In the genomic region with DNA sequence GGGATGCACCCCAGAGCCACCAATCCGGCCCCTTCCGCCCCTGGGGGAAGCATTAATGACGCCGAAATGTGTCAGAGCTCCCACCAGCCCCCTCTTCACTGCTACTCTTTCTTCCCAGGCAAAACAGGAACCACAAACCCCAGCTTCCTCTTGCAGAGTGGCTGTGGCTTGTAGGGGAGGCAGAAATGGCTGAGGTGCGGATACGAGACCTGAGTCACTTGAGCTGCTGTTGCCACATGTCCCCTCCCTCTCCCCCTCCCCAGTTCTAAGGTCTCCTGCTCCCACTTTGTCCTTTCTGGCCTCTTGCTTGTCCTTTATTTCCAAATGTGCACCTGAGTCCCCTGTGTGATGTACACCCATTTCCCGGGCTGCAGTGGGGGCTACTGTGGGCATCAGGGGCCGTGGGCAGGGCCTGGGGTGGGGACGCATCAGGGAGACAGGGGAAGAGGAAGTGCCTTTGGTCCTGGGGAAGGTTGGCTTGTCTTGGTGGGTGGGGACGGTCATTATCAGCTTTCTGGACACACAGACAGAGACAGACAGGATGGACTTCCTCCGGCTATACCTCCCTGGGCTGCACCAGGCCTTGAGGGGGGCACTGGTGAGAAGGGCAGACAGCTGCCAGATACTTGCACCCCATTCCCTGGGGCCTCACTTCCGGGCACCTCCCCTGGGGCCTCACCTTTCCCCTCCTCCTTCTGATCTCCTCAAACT, we compare ENCODE assay signal across 1 cellular context.
A peak's percentile ranks its signal among the peaks of the same experiment; 100 is the strongest.
TF ChIP-seq lines count a peak whose summit lies in the region.

A gene with protein sequence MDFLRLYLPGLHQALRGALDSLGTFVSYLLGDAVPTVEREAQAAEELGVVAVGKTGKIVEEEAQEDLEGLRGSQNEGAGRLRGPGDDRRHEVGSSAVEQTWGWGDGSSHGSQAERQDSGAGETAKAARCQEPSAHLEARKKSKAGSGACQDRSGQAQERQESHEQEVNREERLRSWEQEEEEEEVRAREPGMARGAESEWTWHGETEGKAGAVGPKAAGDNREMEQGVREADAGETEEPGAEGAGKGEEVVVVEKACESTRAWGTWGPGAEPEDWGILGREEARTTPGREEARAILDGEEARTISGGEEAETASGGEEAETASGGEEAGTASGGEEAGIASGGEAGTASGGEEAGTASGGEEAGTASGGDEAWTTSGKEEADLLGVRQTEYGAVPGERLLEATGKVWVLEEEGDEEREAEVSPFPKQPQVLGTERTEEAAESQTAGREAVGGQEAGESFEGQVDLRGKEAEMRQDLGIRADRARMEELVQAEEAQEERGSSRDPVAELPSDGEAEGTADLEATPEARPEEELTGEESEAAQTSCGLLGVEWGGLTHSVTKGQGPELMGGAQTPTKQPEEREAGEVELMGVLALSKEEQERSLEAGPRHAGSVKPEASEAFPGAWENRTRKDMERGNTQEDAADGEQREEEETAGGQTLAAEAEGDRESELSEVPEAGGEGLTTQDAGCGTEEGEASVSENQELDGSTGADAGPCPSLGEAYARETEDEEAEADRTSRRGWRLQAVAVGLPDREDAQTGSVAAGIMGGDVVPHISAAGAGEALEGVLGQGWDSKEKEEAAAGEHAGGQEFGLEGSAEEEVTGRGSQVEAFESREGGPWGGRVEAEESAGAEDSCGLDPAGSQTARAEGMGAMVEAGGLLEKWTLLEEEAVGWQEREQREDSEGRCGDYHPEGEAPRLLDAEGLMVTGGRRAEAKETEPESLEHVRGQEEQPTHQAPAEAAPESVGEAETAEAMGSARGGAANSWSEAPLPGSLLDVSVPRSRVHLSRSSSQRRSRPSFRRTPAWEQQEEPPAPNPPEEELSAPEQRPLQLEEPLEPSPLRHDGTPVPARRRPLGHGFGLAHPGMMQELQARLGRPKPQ (plus strand): TSS at position 503 of the 711 bp plus-strand sequence. CDS start 39 bp downstream, at position 542.

TF ChIP-seq in K562, 482 proteins besides CTCF, POLR2A, EP300 and RAD21 (continued from another document and continues in another):
- TF ChIP-seq RREB1 (CRISPR knock-in tag; IDR thresholded peaks at IDR 0.05) (no peak), ATF1 (CRISPR knock-in tag; IDR thresholded peaks at IDR 0.05) (no peak), ATF1 (tag; IDR thresholded peaks at IDR 0.05) (peak; percentile 38; the same call in 1 of the 2 replicates), NFIX (CRISPR knock-in tag; IDR thresholded peaks at IDR 0.05; ENCODE audit: low read depth) (no peak), NR2C2 (CRISPR knock-in tag; IDR thresholded peaks at IDR 0.05) (no peak), NR2C2 (tag; IDR thresholded peaks at IDR 0.05) (peak; percentile 65; the same call in 1 of the 2 replicates), GABPB1 (CRISPR knock-in tag; IDR thresholded peaks at IDR 0.05) (peak; percentile 63), ZBTB7A (IDR thresholded peaks at IDR 0.05; ENCODE audit: borderline replicate concordance, control insufficient read depth, low read depth, low read length) (peak; percentile 60), ZNF76 (CRISPR knock-in tag; IDR thresholded peaks at IDR 0.05; ENCODE audit: borderline replicate concordance) (no peak), XRCC3 (IDR thresholded peaks at IDR 0.05) (no peak), NRF1 (conservative IDR thresholded peaks at IDR 0.05 in 1 of 2, IDR thresholded peaks at IDR 0.05 in 1 of 2) (0 out of 4 replicates have a peak, but pooled peaks of 1 of the 2 experiments have one; percentile 15), ZNF395 (CRISPR knock-in tag; IDR thresholded peaks at IDR 0.05) (peak; percentile 33; the same call in 1 of the 2 replicates), CEBPG (CRISPR knock-in tag; IDR thresholded peaks at IDR 0.05) (peak; percentile 43), CEBPG (tag; conservative IDR thresholded peaks at IDR 0.05 in 1 of 2, IDR thresholded peaks at IDR 0.05 in 1 of 2) (no peak), ZNF239 (CRISPR knock-in tag; IDR thresholded peaks at IDR 0.05) (no peak), CGGBP1 (CRISPR knock-in tag; IDR thresholded peaks at IDR 0.05) (no peak), CTBP1 (IDR thresholded peaks at IDR 0.05; ENCODE audit: borderline replicate concordance) (peak; percentile 61; the same call in 1 of the 2 replicates), CEBPB (tag; IDR thresholded peaks at IDR 0.05) (peak; percentile 61), HIVEP1 (CRISPR knock-in tag; IDR thresholded peaks at IDR 0.05) (peak; percentile 36; the same call in 1 of the 2 replicates), RBM25 (IDR thresholded peaks at IDR 0.05; ENCODE audit: low read depth, low read length, severe bottlenecking) (no peak), RBFOX2 (IDR thresholded peaks at IDR 0.05; ENCODE audit: low read depth, low read length) (peak; percentile 51), PHF8 (IDR thresholded peaks at IDR 0.05; ENCODE audit: borderline replicate concordance, low read length) (peak; percentile 61; the same call in 1 of the 2 replicates), AFF1 (IDR thresholded peaks at IDR 0.05; ENCODE audit: low read depth in 1 of 2, partially characterized antibody in 2 of 2) (peak; percentile 22 to 65), RHOXF2B (CRISPR knock-in tag; conservative IDR thresholded peaks at IDR 0.05) (0 out of 2 replicates have a peak, but pooled peaks have one; percentile 28), ZNF384 (IDR thresholded peaks at IDR 0.05; ENCODE audit: low read depth, low read length) (no peak), KDM5B (IDR thresholded peaks at IDR 0.05; ENCODE audit: insufficient replicate concordance, low read depth, low read length) (peak; percentile 52), SAP30 (IDR thresholded peaks at IDR 0.05; ENCODE audit: borderline replicate concordance, insufficient read depth, low read depth, low read length, poor library complexity, severe bottlenecking) (no peak)
- TF ChIP-seq, protein P1, sequence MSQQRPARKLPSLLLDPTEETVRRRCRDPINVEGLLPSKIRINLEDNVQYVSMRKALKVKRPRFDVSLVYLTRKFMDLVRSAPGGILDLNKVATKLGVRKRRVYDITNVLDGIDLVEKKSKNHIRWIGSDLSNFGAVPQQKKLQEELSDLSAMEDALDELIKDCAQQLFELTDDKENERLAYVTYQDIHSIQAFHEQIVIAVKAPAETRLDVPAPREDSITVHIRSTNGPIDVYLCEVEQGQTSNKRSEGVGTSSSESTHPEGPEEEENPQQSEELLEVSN (IDR thresholded peaks at IDR 0.05; ENCODE audit: borderline replicate concordance in 1 of 2, extremely low read depth in 1 of 2, insufficient read depth in 1 of 2, insufficient read length in 1 of 2, low read depth in 1 of 2, low read length in 1 of 2, poor library complexity in 1 of 2, severe bottlenecking in 1 of 2), result peak in 1 of 2 experiments; percentile 17
- TF ChIP-seq, protein P2, sequence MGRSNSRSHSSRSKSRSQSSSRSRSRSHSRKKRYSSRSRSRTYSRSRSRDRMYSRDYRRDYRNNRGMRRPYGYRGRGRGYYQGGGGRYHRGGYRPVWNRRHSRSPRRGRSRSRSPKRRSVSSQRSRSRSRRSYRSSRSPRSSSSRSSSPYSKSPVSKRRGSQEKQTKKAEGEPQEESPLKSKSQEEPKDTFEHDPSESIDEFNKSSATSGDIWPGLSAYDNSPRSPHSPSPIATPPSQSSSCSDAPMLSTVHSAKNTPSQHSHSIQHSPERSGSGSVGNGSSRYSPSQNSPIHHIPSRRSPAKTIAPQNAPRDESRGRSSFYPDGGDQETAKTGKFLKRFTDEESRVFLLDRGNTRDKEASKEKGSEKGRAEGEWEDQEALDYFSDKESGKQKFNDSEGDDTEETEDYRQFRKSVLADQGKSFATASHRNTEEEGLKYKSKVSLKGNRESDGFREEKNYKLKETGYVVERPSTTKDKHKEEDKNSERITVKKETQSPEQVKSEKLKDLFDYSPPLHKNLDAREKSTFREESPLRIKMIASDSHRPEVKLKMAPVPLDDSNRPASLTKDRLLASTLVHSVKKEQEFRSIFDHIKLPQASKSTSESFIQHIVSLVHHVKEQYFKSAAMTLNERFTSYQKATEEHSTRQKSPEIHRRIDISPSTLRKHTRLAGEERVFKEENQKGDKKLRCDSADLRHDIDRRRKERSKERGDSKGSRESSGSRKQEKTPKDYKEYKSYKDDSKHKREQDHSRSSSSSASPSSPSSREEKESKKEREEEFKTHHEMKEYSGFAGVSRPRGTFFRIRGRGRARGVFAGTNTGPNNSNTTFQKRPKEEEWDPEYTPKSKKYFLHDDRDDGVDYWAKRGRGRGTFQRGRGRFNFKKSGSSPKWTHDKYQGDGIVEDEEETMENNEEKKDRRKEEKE (IDR thresholded peaks at IDR 0.05; ENCODE audit: borderline replicate concordance in 1 of 2, control insufficient read depth in 1 of 2, low read depth in 2 of 2, low read length in 1 of 2), result no peak
- TF ChIP-seq, protein P3, sequence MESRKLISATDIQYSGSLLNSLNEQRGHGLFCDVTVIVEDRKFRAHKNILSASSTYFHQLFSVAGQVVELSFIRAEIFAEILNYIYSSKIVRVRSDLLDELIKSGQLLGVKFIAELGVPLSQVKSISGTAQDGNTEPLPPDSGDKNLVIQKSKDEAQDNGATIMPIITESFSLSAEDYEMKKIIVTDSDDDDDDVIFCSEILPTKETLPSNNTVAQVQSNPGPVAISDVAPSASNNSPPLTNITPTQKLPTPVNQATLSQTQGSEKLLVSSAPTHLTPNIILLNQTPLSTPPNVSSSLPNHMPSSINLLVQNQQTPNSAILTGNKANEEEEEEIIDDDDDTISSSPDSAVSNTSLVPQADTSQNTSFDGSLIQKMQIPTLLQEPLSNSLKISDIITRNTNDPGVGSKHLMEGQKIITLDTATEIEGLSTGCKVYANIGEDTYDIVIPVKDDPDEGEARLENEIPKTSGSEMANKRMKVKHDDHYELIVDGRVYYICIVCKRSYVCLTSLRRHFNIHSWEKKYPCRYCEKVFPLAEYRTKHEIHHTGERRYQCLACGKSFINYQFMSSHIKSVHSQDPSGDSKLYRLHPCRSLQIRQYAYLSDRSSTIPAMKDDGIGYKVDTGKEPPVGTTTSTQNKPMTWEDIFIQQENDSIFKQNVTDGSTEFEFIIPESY (CRISPR knock-in tag; IDR thresholded peaks at IDR 0.05), result no peak
